Comparison of ENCODE assay signal across 1 cellular context in genomic region chr5:43423086-43423485, GRCh38. TPM values are rescaled to one million over a fixed set of nuclear protein-coding genes. Genes with fewer than 3 reads are reported as not detected.
"Had no signal": no experiment of that assay in that cellular context is flagged by ENCODE, and none has a peak within 500 bp of the region (broad histone marks: within the 10 kb centered on the region; RNA-seq: fewer than 3 reads in every experiment).

No MANE protein-coding gene starts in this region.

RNA-seq across cellular contexts. Expression of gene CCL28, which starts 10.9 kb away (rescaled TPM):
- total RNA-seq: mesothelial cell of epicardium had no signal
